Comparison of ENCODE assay signal across 5 cellular contexts in genomic region chr6:149955975-149956317, GRCh38. TPM values are rescaled to one million over a fixed set of nuclear protein-coding genes. Genes with fewer than 3 reads are reported as not detected.
"Had no signal": no experiment of that assay in that cellular context is flagged by ENCODE, and none has a peak within 500 bp of the region (broad histone marks: within the 10 kb centered on the region; RNA-seq: fewer than 3 reads in every experiment).

No MANE protein-coding gene starts in this region.

RNA-seq across cellular contexts. Expression of gene ULBP1, which starts 7.8 kb away (rescaled TPM):
- total RNA-seq: MCF 10A, SK-MEL-5 had no signal

RNA-seq across cellular contexts. Expression of gene RAET1G, which starts 33.0 kb away (rescaled TPM):
- total RNA-seq: OCI-LY7, PC-9, SJCRH30, SK-MEL-5 had no signal

RNA-seq across cellular contexts. Expression of gene RAET1E, which starts 58.0 kb away (rescaled TPM):
- total RNA-seq: OCI-LY7, SJCRH30, SK-MEL-5 had no signal
